Comparison of ENCODE assay signal across 15 cellular contexts in genomic region chr9:93128715-93129224, GRCh38. TPM values are rescaled to one million over a fixed set of nuclear protein-coding genes. Genes with fewer than 3 reads are reported as not detected.
A peak's percentile ranks its signal among the peaks of the same experiment; 100 is the strongest.
DNase-seq lines count a peak whose midpoint lies in the region; ATAC-seq, FAIRE-seq and TF ChIP-seq lines count a peak whose summit lies in the region.
"Had no signal": no experiment of that assay in that cellular context is flagged by ENCODE, and none has a peak within 500 bp of the region (broad histone marks: within the 10 kb centered on the region; RNA-seq: fewer than 3 reads in every experiment).

No MANE protein-coding gene starts in this region.

- H3K56ac ChIP-seq in H9 (ENCODE audit: insufficient read length, low read depth, low read length): no peak overlapping the region
- H3K56ac ChIP-seq in H1 (replicated peaks; ENCODE audit: insufficient read length, low read depth, low read length): no peak overlapping the region

- H2AK5ac ChIP-seq in H9 (ENCODE audit: insufficient read length, low read length): no peak overlapping the region
- 0 out of 2 replicates have a peak overlapping the region, but pooled peaks have one; percentile 15 for H2AK5ac ChIP-seq in H1 (ENCODE audit: low read depth, low read length)

- H3K23me2 ChIP-seq in H9 (ENCODE audit: insufficient read length, low read depth, low read length, poor library complexity, severe bottlenecking): no peaks in the 10 kb centered on the region
- H3K23me2 ChIP-seq in H1 (ENCODE audit: low read depth, low read length): peaks cover 11% of the 10 kb centered on the region; the same call in 1 of the 2 replicates

- H2AFZ ChIP-seq in H9 (ENCODE audit: low read length): no peak overlapping the region
- no peak overlapping the region for H2AFZ ChIP-seq in H1 (ENCODE audit: low read length)

- H3K4me2 ChIP-seq in H9 (ENCODE audit: insufficient read depth, insufficient read length, low read length): no peak overlapping the region
- no peak overlapping the region for H3K4me2 ChIP-seq in H1 (ENCODE audit: insufficient read depth in 1 of 2, low read depth in 2 of 2, low read length in 2 of 2)

- H3K9me3 ChIP-seq in CD4-positive, CD25-positive, alpha-beta regulatory T cell (ENCODE audit: control insufficient read depth in 2 of 2, low read length in 2 of 2): no peaks in the 10 kb centered on the region
- H3K9me3 ChIP-seq in H9 (ENCODE audit: control insufficient read depth, low read depth, low read length): no peaks in the 10 kb centered on the region
- no peaks in the 10 kb centered on the region for H3K9me3 ChIP-seq in H1 (ENCODE audit: insufficient read depth in 2 of 2, low read depth in 1 of 2, low read length in 1 of 2)
- no peaks in the 10 kb centered on the region for H3K9me3 ChIP-seq in psoas muscle
- H3K9me3 ChIP-seq: breast epithelium had no signal

- H3K4me1 ChIP-seq in CD4-positive, CD25-positive, alpha-beta regulatory T cell (ENCODE audit: control insufficient read depth, insufficient read depth, low read length, poor library complexity, severe bottlenecking): peaks cover 74% of the 10 kb centered on the region
- H3K4me1 ChIP-seq in H9 (ENCODE audit: insufficient read depth, low read length) (no peaks in the 10 kb centered on the region; the same call in 1 of the 2 replicates), H1 (replicated peaks in 1 of 4; ENCODE audit: control insufficient read depth in 3 of 4, insufficient read depth in 4 of 4, low read length in 3 of 4) (peaks cover 0 to 36% (median 22%) of the 10 kb centered on the region in 4 experiments; a peak in 6 of 7 replicates), rectal smooth muscle tissue (ENCODE audit: control insufficient read depth, insufficient read depth, low read length) (peaks cover 72% of the 10 kb centered on the region), psoas muscle (peaks cover 59% of the 10 kb centered on the region)

- no peaks in the 10 kb centered on the region for H4K20me1 ChIP-seq in H9 (ENCODE audit: control insufficient read depth, insufficient read depth, insufficient read length)
- H4K20me1 ChIP-seq in H1 (replicated peaks in 1 of 2; ENCODE audit: control insufficient read depth in 1 of 2, insufficient read depth in 2 of 2, low read length in 2 of 2): peaks cover 0 to 16% of the 10 kb centered on the region in 2 experiments

- intact Hi-C loops in psoas muscle (cut with DNase I): no loop called here

- H4K5ac ChIP-seq in H9 (ENCODE audit: insufficient read length, low read depth, low read length): no peak overlapping the region
- H4K5ac ChIP-seq in H1 (ENCODE audit: insufficient read length, low read depth, low read length): no peak overlapping the region

- DNase-seq in CD4-positive, CD25-positive, alpha-beta regulatory T cell: no peak
- DNase-seq in H9 (peak; percentile 17), H1 (ENCODE audit: low read depth in 1 of 2, low spot score in 2 of 2) (no peak), psoas muscle (no peak)
- no peak for DNase-seq in stimulated activated CD4-positive, alpha-beta T cell treated with anti-CD3 and anti-CD28 coated beads, Interleukin-2, amount 100 ng/mL, for 48 hours
- DNase-seq: Calu3; NCI-H1417 treated with DMSO at 0.1 percent for 48 hours; NCI-H446; RPMI8226; stimulated activated CD4-positive, alpha-beta T cell treated with anti-CD3 and anti-CD28 coated beads, Interleukin-4, amount 100 ng/mL, for 1 hour had no signal

- no peak for TF ChIP-seq RAD21 in H1 (IDR thresholded peaks at IDR 0.05 in 1 of 2, conservative IDR thresholded peaks at IDR 0.05 in 1 of 2; ENCODE audit: low read depth in 2 of 2, low read length in 2 of 2)

- H2BK12ac ChIP-seq in H9 (ENCODE audit: insufficient read length, low read depth, low read length) (no peak overlapping the region), H1 (ENCODE audit: low read depth, low read length) (no peak overlapping the region)

- POLR2A ChIA-PET in H1 (lab: Charles Lee; ENCODE audit: partially characterized antibody): interaction anchor here (0.6 to 1.6 kb wide), 3 partner anchors 8 to 63 kb away, joined by 3 read pairs; no protein-coding TSS in a partner anchor

- no peak overlapping the region for H3K4me3 ChIP-seq in CD4-positive, CD25-positive, alpha-beta regulatory T cell (ENCODE audit: low read depth, low read length)
- H3K4me3 ChIP-seq in H1 (ENCODE audit: extremely low read depth in 1 of 4, insufficient read depth in 2 of 4, low read depth in 3 of 4, low read length in 4 of 4): no peak overlapping the region
- H3K4me3 ChIP-seq in rectal smooth muscle tissue (ENCODE audit: low read length): no peak overlapping the region
- H3K4me3 ChIP-seq in psoas muscle: no peak overlapping the region

- H4K91ac ChIP-seq in H9 (ENCODE audit: insufficient read length, low read depth, low read length) (no peak overlapping the region), H1 (replicated peaks; ENCODE audit: insufficient read length, low read length) (no peak overlapping the region)

- H3K4ac ChIP-seq in H9 (ENCODE audit: low read depth, low read length) (no peak overlapping the region), H1 (replicated peaks; ENCODE audit: insufficient read length, low read depth, low read length) (no peak overlapping the region)

- H2BK20ac ChIP-seq in H9 (ENCODE audit: low read depth, low read length, poor library complexity, severe bottlenecking) (no peak overlapping the region), H1 (ENCODE audit: low read length) (no peak overlapping the region)

- no peak for FAIRE-seq in H1 (lab: Jason Lieb, UNC)

- H3K9ac ChIP-seq in H9 (ENCODE audit: extremely low read depth, insufficient read length, low read length) (no peak overlapping the region), H1 (replicated peaks in 1 of 4; ENCODE audit: extremely low read depth in 1 of 4, low read depth in 3 of 4, low read length in 3 of 4) (no peak overlapping the region), rectal smooth muscle tissue (ENCODE audit: low read length) (peak overlapping the region; percentile 30)

- H2BK5ac ChIP-seq in H9 (ENCODE audit: insufficient read length, low read length) (no peak overlapping the region), H1 (ENCODE audit: low read depth, low read length) (no peak overlapping the region)

- no peak for ATAC-seq in CD4-positive, CD25-positive, alpha-beta regulatory T cell (ENCODE audit: low read depth in 2 of 2)
- ATAC-seq in HG03196 (IDR thresholded peaks at IDR 0.05; ENCODE audit: unreplicated experiment) (no peak), psoas muscle (no peak)

- H3K27ac Mint-ChIP-seq in CD4-positive, CD25-positive, alpha-beta regulatory T cell: peak overlapping the region in 2 of 3 donors; percentile 83 to 95
- peak overlapping the region in 1 of 3 experiments; percentile 46; a peak in 1 of 7 replicates for H3K27ac Mint-ChIP-seq in H9
- H3K27ac Mint-ChIP-seq: memory B cell had no signal

- no peak overlapping the region for H2BK15ac ChIP-seq in H9 (ENCODE audit: low read depth, low read length)
- 0 out of 2 replicates have a peak overlapping the region, but pooled peaks have one; percentile 81 for H2BK15ac ChIP-seq in H1 (ENCODE audit: low read length)

- H3K36me3 ChIP-seq in CD4-positive, CD25-positive, alpha-beta regulatory T cell (ENCODE audit: control insufficient read depth, insufficient read depth, low read length): peaks cover 14% of the 10 kb centered on the region
- H3K36me3 ChIP-seq in H1 (ENCODE audit: control insufficient read depth in 2 of 4, insufficient read depth in 4 of 4, low read length in 3 of 4): peaks cover 0 to 4% (median 0%) of the 10 kb centered on the region in 4 experiments; a peak in 1 of 8 replicates
- H3K36me3 ChIP-seq in rectal smooth muscle tissue (ENCODE audit: control insufficient read depth, insufficient read depth, low read length): peaks cover 5% of the 10 kb centered on the region
- peaks cover 0 to 25% of the 10 kb centered on the region in 2 donors for H3K36me3 ChIP-seq in psoas muscle (ENCODE audit: insufficient read depth in 1 of 2, low read depth in 1 of 2)
- H3K36me3 ChIP-seq: breast epithelium had no signal

- TF ChIP-seq POLR2A in H1 (IDR thresholded peaks at IDR 0.05; ENCODE audit: control extremely low read depth in 1 of 2, low read depth in 2 of 2, low read length in 2 of 2): no peak

- H3K4me1 Mint-ChIP-seq in CD4-positive, CD25-positive, alpha-beta regulatory T cell: peaks cover 0 to 85% (median 47%) of the 10 kb centered on the region in 4 donors
- H3K4me1 Mint-ChIP-seq in H9: peaks cover 20 to 41% of the 10 kb centered on the region in 2 experiments

- H3K9me3 Mint-ChIP-seq in CD4-positive, CD25-positive, alpha-beta regulatory T cell: no peaks in the 10 kb centered on the region
- no peaks in the 10 kb centered on the region for H3K9me3 Mint-ChIP-seq in H9
- H3K9me3 Mint-ChIP-seq: memory B cell had no signal

- no peak overlapping the region for H2BK120ac ChIP-seq in H9 (ENCODE audit: low read depth, low read length, poor library complexity, severe bottlenecking)
- no peak overlapping the region for H2BK120ac ChIP-seq in H1 (replicated peaks; ENCODE audit: low read depth, low read length)

- H3K79me2 ChIP-seq in H9 (ENCODE audit: insufficient read depth, low read length) (no peaks in the 10 kb centered on the region), H1 (ENCODE audit: control insufficient read depth in 1 of 2, insufficient read depth in 2 of 2, low read length in 2 of 2) (peaks cover 0 to 11% of the 10 kb centered on the region in 2 experiments; a peak in 1 of 4 replicates)

- H3K18ac ChIP-seq in H9 (ENCODE audit: insufficient read length, low read depth, low read length) (no peak overlapping the region), H1 (ENCODE audit: extremely low read depth, low read length) (no peak overlapping the region)

- TF ChIP-seq CTCF in H9 (conservative IDR thresholded peaks at IDR 0.05) (no peak), H1 (IDR thresholded peaks at IDR 0.05; ENCODE audit: control extremely low read depth in 1 of 3, insufficient read depth in 1 of 3, low read depth in 1 of 3, low read length in 3 of 3) (no peak), psoas muscle (IDR thresholded peaks at IDR 0.05) (no peak)

- no peak overlapping the region for H4K8ac ChIP-seq in H9 (replicated peaks; ENCODE audit: insufficient read length, low read depth, low read length)
- no peak overlapping the region for H4K8ac ChIP-seq in H1 (ENCODE audit: extremely low read depth, insufficient read depth, low read length)

- no peak overlapping the region for H3K27ac ChIP-seq in CD4-positive, CD25-positive, alpha-beta regulatory T cell (ENCODE audit: insufficient read depth, low read length, poor library complexity, severe bottlenecking)
- no peak overlapping the region for H3K27ac ChIP-seq in H9 (ENCODE audit: insufficient read length, low read depth, low read length)
- no peak overlapping the region for H3K27ac ChIP-seq in H1 (ENCODE audit: low read depth, low read length)
- peak overlapping the region; percentile 96 for H3K27ac ChIP-seq in rectal smooth muscle tissue (ENCODE audit: low read depth, low read length)
- no peak overlapping the region for H3K27ac ChIP-seq in psoas muscle

- no peak for TF ChIP-seq EP300 in H1 (IDR thresholded peaks at IDR 0.05; ENCODE audit: borderline replicate concordance in 1 of 2, low read depth in 2 of 2, low read length in 2 of 2)

- no peak overlapping the region for H3T11ph ChIP-seq in H9 (ENCODE audit: low read length)

- H3K36me3 Mint-ChIP-seq in CD4-positive, CD25-positive, alpha-beta regulatory T cell: peaks cover 9% of the 10 kb centered on the region
- H3K36me3 Mint-ChIP-seq in H9 (ENCODE audit: insufficient read depth in 1 of 3, low read depth in 3 of 3): peaks cover 4 to 13% (median 9%) of the 10 kb centered on the region in 3 experiments; a peak in 4 of 7 replicates
- H3K36me3 Mint-ChIP-seq: memory B cell had no signal

- peak overlapping the region in 3 of 4 donors; percentile 12 to 88 (median 52) for H3K4me3 Mint-ChIP-seq in CD4-positive, CD25-positive, alpha-beta regulatory T cell
- no peak overlapping the region for H3K4me3 Mint-ChIP-seq in H9
- H3K4me3 Mint-ChIP-seq: memory B cell had no signal

- H3K14ac ChIP-seq in H9 (ENCODE audit: insufficient read depth, low read length): no peak overlapping the region
- H3K14ac ChIP-seq in H1 (ENCODE audit: insufficient read length): no peak overlapping the region

- no peaks in the 10 kb centered on the region for H3K27me3 Mint-ChIP-seq in CD4-positive, CD25-positive, alpha-beta regulatory T cell
- no peaks in the 10 kb centered on the region; the same call in 1 of the 2 replicates for H3K27me3 Mint-ChIP-seq in H9 (ENCODE audit: low read depth)
- H3K27me3 Mint-ChIP-seq: memory B cell, progenitor cell of endocrine pancreas had no signal

- H3K27me3 ChIP-seq in CD4-positive, CD25-positive, alpha-beta regulatory T cell (ENCODE audit: control insufficient read depth, insufficient read depth, low read length): no peaks in the 10 kb centered on the region
- H3K27me3 ChIP-seq in H9 (ENCODE audit: insufficient read depth, low read length): no peaks in the 10 kb centered on the region
- H3K27me3 ChIP-seq in H1 (replicated peaks in 1 of 4; ENCODE audit: control insufficient read depth in 3 of 4, extremely low read depth in 1 of 4, insufficient read depth in 3 of 4, low read length in 3 of 4): no peaks in the 10 kb centered on the region; a peak in 1 of 7 replicates
- H3K27me3 ChIP-seq in rectal smooth muscle tissue (ENCODE audit: control insufficient read depth, insufficient read depth, low read length): no peaks in the 10 kb centered on the region
- H3K27me3 ChIP-seq in psoas muscle (ENCODE audit: insufficient read depth in 3 of 3, low read length in 2 of 3): no peaks in the 10 kb centered on the region
- H3K27me3 ChIP-seq: breast epithelium had no signal

- CTCF ChIA-PET in H1 (lab: Charles Lee; ENCODE audit: partially characterized antibody): interaction anchor here (1.1 to 3.5 kb wide), 10 partner anchors 9 to 176 kb away, joined by 3 to 17 read pairs (median 4); no protein-coding TSS in a partner anchor

- no CpG with 5 or more reads among the region's 10 CpGs for whole genome bisulfite sequencing in H9 (ENCODE audit: extremely low coverage, insufficient read length, low lambda C conversion rate)
- WGBS in H1 (ENCODE audit: extremely low coverage in 1 of 2, insufficient coverage in 1 of 2, insufficient read length in 1 of 2, insufficient replicate concordance in 2 of 2, low coverage in 1 of 2, low lambda C conversion rate in 2 of 2, missing lambda C conversion rate in 1 of 2), 2 experiments: 90% methylated on average over 10 of the region's 10 CpGs; no CpG with 5 or more reads in 1 of the 2 experiments
- 86 to 93% (median 88%) methylated on average over 10 of the region's 10 CpGs for WGBS in psoas muscle, 3 donors

- H3K23ac ChIP-seq in H9 (ENCODE audit: insufficient read length, low read depth, low read length): no peak overlapping the region
- H3K23ac ChIP-seq in H1 (ENCODE audit: insufficient read length): no peak overlapping the region

- H3K79me1 ChIP-seq in H9 (ENCODE audit: insufficient read depth, low read depth, low read length, poor library complexity, severe bottlenecking) (no peaks in the 10 kb centered on the region), H1 (ENCODE audit: low read depth, low read length) (peaks cover 14% of the 10 kb centered on the region)

RNA-seq across cellular contexts. Expression of gene NINJ1, which starts 5.3 kb away (rescaled TPM):
- 144 TPM for total RNA-seq in CD4-positive, CD25-positive, alpha-beta regulatory T cell
- 100 to 1,000 TPM in 1 of 4 donors, 10 to 100 TPM in 3; 68.5 to 104 (median 73.2) TPM for polyA plus RNA-seq in CD4-positive, CD25-positive, alpha-beta regulatory T cell
- total RNA-seq in H9 (2021) (27.4 and 28.9 TPM in 2 replicates), psoas muscle (10 to 100 TPM; 17.8 to 24.8 (median 21.2) TPM)
- total RNA-seq in H1 (2021; fragmentation: NEBNext Ultra II Directional; extraction: Animal tissue kit (Norgen Biotek cat#: 25700)): 28.2 TPM in 2 replicates
- polyA plus RNA-seq in H1 (2011; rRNA removed) (65.6 and 88.0 TPM in 2 replicates), psoas muscle (10 to 100 TPM; 19.2 to 40.1 (median 22.8) TPM)
- 45.5 TPM for polyA plus RNA-seq in H1 (2011; cell fraction: cytosol; rRNA removed)
- 45.0 TPM for polyA plus RNA-seq in H1 (2011; cell fraction: nucleus; rRNA removed)
- 32.2 to 46.6 TPM (median 40.1 TPM) in 4 replicates for polyA plus RNA-seq in H1 (2012, experiment 1 of 2)
- 36.1 TPM for polyA plus RNA-seq in H1 (2012, experiment 2 of 2)
- 32.5 TPM for polyA plus RNA-seq in H1 (2013, experiment 1 of 2)
- polyA plus RNA-seq in H1 (2013, experiment 2 of 2): 34.8 TPM
- 13.6 and 14.1 TPM in 2 replicates for polyA minus RNA-seq in H1 (2011; rRNA and poly(A)+ RNA removed)
- polyA minus RNA-seq in H1 (2011; cell fraction: cytosol; rRNA and poly(A)+ RNA removed): 17.8 TPM
- polyA minus RNA-seq in H1 (2011; cell fraction: nucleus; rRNA and poly(A)+ RNA removed): 19.2 TPM

RNA-seq across cellular contexts. Expression of gene CARD19, which starts 32.8 kb away (rescaled TPM):
- 60.0 TPM for total RNA-seq in CD4-positive, CD25-positive, alpha-beta regulatory T cell
- 10 to 100 TPM; 64.8 to 89.1 (median 75.3) TPM for polyA plus RNA-seq in CD4-positive, CD25-positive, alpha-beta regulatory T cell
- total RNA-seq in H9 (2021) (21.4 and 23.6 TPM in 2 replicates), psoas muscle (10 to 100 TPM; 27.9 to 46.7 (median 38.2) TPM)
- total RNA-seq in H1 (2021; fragmentation: NEBNext Ultra II Directional; extraction: Animal tissue kit (Norgen Biotek cat#: 25700)): 21.2 and 27.7 TPM in 2 replicates
- polyA plus RNA-seq in H1 (2011; rRNA removed) (112 and 144 TPM in 2 replicates), psoas muscle (10 to 100 TPM; 62.1 to 86.3 (median 66.1) TPM)
- polyA plus RNA-seq in H1 (2011; cell fraction: cytosol; rRNA removed): 66.2 TPM
- 57.8 TPM for polyA plus RNA-seq in H1 (2011; cell fraction: nucleus; rRNA removed)
- polyA plus RNA-seq in H1 (2012, experiment 1 of 2): 13.4 to 28.1 TPM (median 26.0 TPM) in 4 replicates
- polyA plus RNA-seq in H1 (2012, experiment 2 of 2): 36.2 TPM
- polyA plus RNA-seq in H1 (2013, experiment 1 of 2): 30.6 TPM
- polyA plus RNA-seq in H1 (2013, experiment 2 of 2): 30.0 TPM
- 11.7 and 13.5 TPM in 2 replicates for polyA minus RNA-seq in H1 (2011; rRNA and poly(A)+ RNA removed)
- 12.4 TPM for polyA minus RNA-seq in H1 (2011; cell fraction: cytosol; rRNA and poly(A)+ RNA removed)
- polyA minus RNA-seq in H1 (2011; cell fraction: nucleus; rRNA and poly(A)+ RNA removed): 10.4 TPM

RNA-seq across cellular contexts. Expression of gene WNK2, which starts 55.2 kb away (rescaled TPM):
- 0.22 TPM for total RNA-seq in CD4-positive, CD25-positive, alpha-beta regulatory T cell
- not detected for polyA plus RNA-seq in CD4-positive, CD25-positive, alpha-beta regulatory T cell
- 69.4 and 70.5 TPM in 2 replicates for total RNA-seq in H9 (2021)
- total RNA-seq in H1 (2021; fragmentation: NEBNext Ultra II Directional; extraction: Animal tissue kit (Norgen Biotek cat#: 25700)): 87.2 and 89.2 TPM in 2 replicates
- 12.0 and 20.6 TPM in 2 replicates for polyA plus RNA-seq in H1 (2011; rRNA removed)
- 11.5 TPM for polyA plus RNA-seq in H1 (2011; cell fraction: cytosol; rRNA removed)
- 51.7 TPM for polyA plus RNA-seq in H1 (2011; cell fraction: nucleus; rRNA removed)
- polyA plus RNA-seq in H1 (2012, experiment 1 of 2): 69.6 to 91.7 TPM (median 76.7 TPM) in 4 replicates
- polyA plus RNA-seq in H1 (2012, experiment 2 of 2): 42.2 TPM
- 48.8 TPM for polyA plus RNA-seq in H1 (2013, experiment 1 of 2)
- 43.7 TPM for polyA plus RNA-seq in H1 (2013, experiment 2 of 2)
- polyA minus RNA-seq in H1 (2011; rRNA and poly(A)+ RNA removed): 22.2 and 25.3 TPM in 2 replicates
- polyA minus RNA-seq in H1 (2011; cell fraction: cytosol; rRNA and poly(A)+ RNA removed): 43.6 TPM
- polyA minus RNA-seq in H1 (2011; cell fraction: nucleus; rRNA and poly(A)+ RNA removed): 37.6 TPM
- 10 to 100 TPM; 35.5 to 58.8 (median 43.0) TPM for total RNA-seq in psoas muscle
- 10 to 100 TPM in 2 of 3 donors, 1 to 10 TPM in 1; 8.1 to 22.5 (median 11.9) TPM for polyA plus RNA-seq in psoas muscle

Comparison
In these comparisons a context has a peak if more than half of its experiments do, and no peak if none do; other contexts are left out.
1. H3K4me3 Mint-ChIP-seq: peak in CD4-positive, CD25-positive, alpha-beta regulatory T cell (3 of 4); none in H9 (0 of 2).
2. RNA of gene WNK2, which starts 55.2 kb away (total RNA-seq): 87.2 to 89.2 TPM in H1, 69.4 to 70.5 TPM in H9 and 35.5 to 58.8 TPM in psoas muscle; 0.22 TPM in CD4-positive, CD25-positive, alpha-beta regulatory T cell (single experiment); every median in the first group is over 10 times any median in the second.